9 cellular contexts compared by ENCODE assay signal in the genomic region with DNA sequence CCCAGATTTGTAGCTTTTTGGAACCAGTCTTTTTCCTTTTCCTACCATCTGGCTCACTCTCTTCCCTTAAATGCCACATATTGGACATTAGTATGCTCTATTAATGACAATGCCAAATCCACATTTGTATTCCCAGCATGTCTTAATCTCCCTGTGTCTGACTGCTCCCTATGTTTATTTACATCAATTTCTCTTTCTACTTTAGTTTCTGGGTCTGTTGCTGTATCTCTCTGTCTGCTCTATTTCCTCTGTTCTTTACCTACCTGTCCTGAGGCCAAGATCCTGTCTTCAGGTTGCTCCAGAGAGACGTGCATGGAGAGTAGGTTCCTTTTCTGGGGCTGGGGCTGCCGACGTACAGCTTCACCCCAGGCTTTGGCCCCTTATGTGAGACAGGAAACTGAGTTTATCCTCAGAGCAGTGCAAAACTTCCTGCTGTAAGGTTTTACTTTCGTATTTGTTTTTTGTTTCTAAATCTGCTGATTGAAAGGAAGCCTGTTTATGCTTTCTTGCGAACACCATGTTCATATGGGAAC. TPM values are rescaled to one million over a fixed set of nuclear protein-coding genes. Genes with fewer than 3 reads are reported as not detected.
DNase-seq lines count a peak whose midpoint lies in the region; ATAC-seq and FAIRE-seq lines count a peak whose summit lies in the region.
"Had no signal": no experiment of that assay in that cellular context is flagged by ENCODE, and none has a peak within 500 bp of the region (broad histone marks: within the 10 kb centered on the region; RNA-seq: fewer than 3 reads in every experiment).

No MANE protein-coding gene starts in this region.

- intact Hi-C loops in right cardiac atrium (cut with DNase I): no loop called here

- H3K4me3 ChIP-seq in right cardiac atrium (ENCODE audit: low read length) (peak overlapping the region; percentile 39), H7 (ENCODE audit: insufficient read depth, low read depth, low read length) (no peak overlapping the region)

- H3K27me3 ChIP-seq in right cardiac atrium (ENCODE audit: control insufficient read depth, insufficient read depth) (no peaks in the 10 kb centered on the region), H7 (ENCODE audit: control insufficient read depth, insufficient read depth, low read length) (no peaks in the 10 kb centered on the region)

- FAIRE-seq in GM19239 (lab: Jason Lieb, UNC): peak; percentile 98

- peak; percentile 35 for DNase-seq in GM19239 (ENCODE audit: insufficient read length, low spot score)
- peak; percentile 11 to 27 for DNase-seq in activated CD4-positive, alpha-beta T cell treated with anti-CD3 and anti-CD28 coated beads, Interleukin-2, amount 50 U/mL, for 4 hours
- DNase-seq in right cardiac atrium: no peak
- no peak for DNase-seq in HPDE6-E6E7 (ENCODE audit: extremely low spot score)
- no peak for DNase-seq in DMS79 (lab: John Stamatoyannopoulos, UW)
- DNase-seq in H7: no peak

- ATAC-seq in HG03095 (IDR thresholded peaks at IDR 0.05; ENCODE audit: unreplicated experiment) (peak; percentile 82), right cardiac atrium (peak; percentile 64)

- H3K4me1 ChIP-seq in right cardiac atrium (ENCODE audit: control insufficient read depth, insufficient read depth, low read length): no peaks in the 10 kb centered on the region

- 36% methylated on average over 5 of the region's 5 CpGs for WGBS in right cardiac atrium

- no peaks in the 10 kb centered on the region for H3K9me3 ChIP-seq in right cardiac atrium (ENCODE audit: control insufficient read depth, low read length)

- peak overlapping the region; percentile 84 for H3K27ac ChIP-seq in right cardiac atrium (ENCODE audit: low read length)
- H3K27ac ChIP-seq: VCaP had no signal

- no peaks in the 10 kb centered on the region for H3K36me3 ChIP-seq in H7 (replicated peaks; ENCODE audit: control insufficient read depth, insufficient read depth, low read length)

RNA-seq across cellular contexts. Expression of a gene that starts 25.6 kb away (rescaled TPM):
- total RNA-seq in right cardiac atrium: not detected
- polyA plus RNA-seq in right cardiac atrium: not detected
- 0.07 TPM in 2 replicates for total RNA-seq in H7 (2014; rRNA removed; shearing (Covaris generic))
- polyA plus RNA-seq: neural cell had no signal

RNA-seq across cellular contexts. Expression of a gene that starts 36.7 kb away (rescaled TPM):
- not detected for total RNA-seq in right cardiac atrium
- not detected for polyA plus RNA-seq in right cardiac atrium
- total RNA-seq in H7 (2014; rRNA removed; shearing (Covaris generic)): not detected in 2 replicates
- polyA plus RNA-seq: neural cell had no signal

RNA-seq across cellular contexts. Expression of a gene that starts 53.3 kb away (rescaled TPM):
- under 1 TPM in 2 of 4 donors, not detected in 2; 0.06 to 0.08 TPM for total RNA-seq in right cardiac atrium
- polyA plus RNA-seq in right cardiac atrium: not detected
- total RNA-seq in H7 (2014; rRNA removed; shearing (Covaris generic)): 0.04 and 0.07 TPM in 2 replicates

Comparison
In these comparisons a context has a peak if more than half of its experiments do, and no peak if none do; other contexts are left out.
1. DNase-seq: peak in GM19239 (single experiment) and activated CD4-positive, alpha-beta T cell treated with anti-CD3 and anti-CD28 coated beads, Interleukin-2, amount 50 U/mL, for 4 hours (2 of 2); none in right cardiac atrium (0 of 3), HPDE6-E6E7 (single experiment), DMS79 (single experiment) and H7 (single experiment).